Comparison of ENCODE assay signal across 8 cellular contexts in the genomic region with DNA sequence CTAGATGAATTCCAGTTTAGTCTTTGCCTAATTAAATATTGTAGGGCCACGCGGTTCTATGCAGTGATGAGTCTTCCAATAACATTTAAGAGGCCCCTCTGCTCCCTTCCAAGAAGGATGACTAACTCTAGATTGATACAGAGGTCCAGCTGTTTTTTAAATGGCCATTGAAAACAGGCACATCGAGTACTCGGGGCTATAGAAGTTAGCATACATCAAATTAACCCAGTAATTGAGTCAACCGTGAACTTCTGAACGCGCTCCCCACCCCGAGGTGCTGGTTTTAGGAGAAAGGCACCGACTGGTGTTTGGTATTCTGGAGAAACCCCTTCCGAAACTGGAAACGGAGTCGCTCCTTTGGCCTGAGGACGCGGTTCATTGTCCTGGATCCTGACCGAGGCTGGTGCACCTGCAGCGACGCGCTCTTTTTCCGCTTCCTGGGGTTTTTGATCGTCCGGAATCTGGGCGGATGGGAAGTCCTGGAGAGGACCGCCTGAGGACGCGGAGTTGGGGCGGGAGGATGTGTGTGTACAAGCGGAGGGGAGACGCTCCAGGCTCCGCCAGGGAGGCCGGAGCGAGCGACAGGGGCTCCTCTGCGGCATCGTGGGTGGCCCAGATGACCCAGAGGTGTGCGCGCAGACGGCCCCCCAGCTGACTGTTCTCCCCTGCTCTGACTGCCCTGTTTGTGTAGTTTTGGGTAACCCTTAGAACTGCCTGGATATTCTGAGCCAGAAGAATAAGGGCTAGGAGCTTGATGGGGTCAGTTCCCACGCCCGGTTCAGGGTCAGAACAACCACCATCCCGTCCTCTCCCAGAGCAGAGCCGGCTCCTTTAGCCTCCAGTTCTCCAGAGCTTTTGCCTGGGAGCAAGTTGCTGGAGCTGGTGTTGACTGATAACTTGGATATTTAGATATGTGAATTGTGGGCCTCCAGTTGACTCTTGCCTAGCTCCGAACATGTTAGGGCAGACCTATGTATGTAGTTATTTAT. TPM values are rescaled to one million over a fixed set of nuclear protein-coding genes. Genes with fewer than 3 reads are reported as not detected.
DNase-seq lines count a peak whose midpoint lies in the region; ATAC-seq and TF ChIP-seq lines count a peak whose summit lies in the region.

No MANE protein-coding gene starts in this region.

- peak overlapping the region; percentile 49 for H3K27ac ChIP-seq in mesodermal cell (ENCODE audit: low read depth, low read length, severe bottlenecking)

- no peaks in the 10 kb centered on the region for H3K9me3 ChIP-seq in mesodermal cell (ENCODE audit: control insufficient read depth, low read length)

- peak; percentile 42 for ATAC-seq in activated CD8-positive, alpha-beta T cell treated with anti-CD3 and anti-CD28 coated beads, Interleukin-2, amount 10 ng/mL, durations not matched to agents 7 days and 5 days

- H3K4me3 Mint-ChIP-seq in activated CD8-positive, alpha-beta T cell treated with anti-CD3 and anti-CD28 coated beads, Interleukin-2, amount 10 ng/mL, durations not matched to agents 7 days and 5 days: peak overlapping the region; percentile 92
- peak overlapping the region; percentile 94 for H3K4me3 Mint-ChIP-seq in endothelial cell (ENCODE audit: unreplicated experiment)

- H3K27ac Mint-ChIP-seq in activated CD8-positive, alpha-beta T cell treated with anti-CD3 and anti-CD28 coated beads, Interleukin-2, amount 10 ng/mL, durations not matched to agents 7 days and 5 days: peak overlapping the region; percentile 70
- H3K27ac Mint-ChIP-seq in endothelial cell (ENCODE audit: unreplicated experiment): peak overlapping the region; percentile 70

- H3K27me3 Mint-ChIP-seq in activated CD8-positive, alpha-beta T cell treated with anti-CD3 and anti-CD28 coated beads, Interleukin-2, amount 10 ng/mL, durations not matched to agents 7 days and 5 days (ENCODE audit: low read depth): peaks cover 2% of the 10 kb centered on the region
- peaks cover 4% of the 10 kb centered on the region for H3K27me3 Mint-ChIP-seq in endothelial cell (ENCODE audit: unreplicated experiment)

- H3K9me3 Mint-ChIP-seq in activated CD8-positive, alpha-beta T cell treated with anti-CD3 and anti-CD28 coated beads, Interleukin-2, amount 10 ng/mL, durations not matched to agents 7 days and 5 days (ENCODE audit: insufficient read depth): no peaks in the 10 kb centered on the region
- H3K9me3 Mint-ChIP-seq in endothelial cell (ENCODE audit: unreplicated experiment): no peaks in the 10 kb centered on the region

- DNase-seq in GM03348 (ENCODE audit: low spot score) (peak; percentile 26), HFF-Myc (ENCODE audit: extremely low read depth, low read depth) (no peak), NCI-H1694 (lab: John Stamatoyannopoulos, UW) (peak; percentile 21), endothelial cell (ENCODE audit: low spot score) (peak; percentile 77), NCI-H2107 treated with DMSO at 0.1 percent for 48 hours (lab: John Stamatoyannopoulos, UW; ENCODE audit: unreplicated experiment) (no peak)
- DNase-seq in activated CD8-positive, alpha-beta T cell treated with anti-CD3 and anti-CD28 coated beads, Interleukin-2, amount 10 ng/mL, durations not matched to agents 7 days and 5 days: peak; percentile 58
- DNase-seq in stimulated activated CD8-positive, alpha-beta memory T cell treated with anti-CD3 and anti-CD28 coated beads, Interleukin-15, amount 100 ng/mL, for 48 hours (ENCODE audit: low read depth in 2 of 2): peak; percentile 14 to 19

- WGBS in mesodermal cell (ENCODE audit: insufficient coverage in 2 of 2), 2 experiments: 44% methylated on average over 34 to 37 of the region's 42 CpGs

- POLR2A ChIA-PET in activated CD8-positive, alpha-beta T cell treated with anti-CD3 and anti-CD28 coated beads, Interleukin-2, amount 10 ng/mL, durations not matched to agents 7 days and 5 days (lab: Charles Lee): no interaction called here

- peak overlapping the region; percentile 40 for H3K4me3 ChIP-seq in HFF-Myc (replicated peaks; ENCODE audit: low read depth, low read length)
- peak overlapping the region; percentile 52 for H3K4me3 ChIP-seq in mesodermal cell (ENCODE audit: extremely low read depth, insufficient read depth, low read length, poor library complexity, severe bottlenecking)

- TF ChIP-seq CTCF in HFF-Myc (IDR thresholded peaks at IDR 0.05; ENCODE audit: low read depth, low read length, missing control alignments): no peak
- no peak for TF ChIP-seq CTCF in endothelial cell (IDR thresholded peaks at IDR 0.05; ENCODE audit: unreplicated experiment)

- CTCF ChIA-PET in activated CD8-positive, alpha-beta T cell treated with anti-CD3 and anti-CD28 coated beads, Interleukin-2, amount 10 ng/mL, durations not matched to agents 7 days and 5 days (lab: Charles Lee): interaction anchor here (1.2 to 6.5 kb wide), 5 partner anchors 14 to 134 kb away, joined by 3 to 30 read pairs (median 7); partner anchors contain the start of gene STK31

- no peaks in the 10 kb centered on the region for H3K36me3 ChIP-seq in mesodermal cell (ENCODE audit: control insufficient read depth, insufficient read depth, low read length)

- peaks cover 11% of the 10 kb centered on the region for H3K4me1 Mint-ChIP-seq in activated CD8-positive, alpha-beta T cell treated with anti-CD3 and anti-CD28 coated beads, Interleukin-2, amount 10 ng/mL, durations not matched to agents 7 days and 5 days (ENCODE audit: low read depth)
- H3K4me1 Mint-ChIP-seq in endothelial cell (ENCODE audit: unreplicated experiment): peaks cover 2% of the 10 kb centered on the region

- H3K4me1 ChIP-seq in mesodermal cell (ENCODE audit: control insufficient read depth, insufficient read depth, low read length, poor library complexity, severe bottlenecking): peaks cover 3% of the 10 kb centered on the region

- no peaks in the 10 kb centered on the region for H3K36me3 Mint-ChIP-seq in activated CD8-positive, alpha-beta T cell treated with anti-CD3 and anti-CD28 coated beads, Interleukin-2, amount 10 ng/mL, durations not matched to agents 7 days and 5 days (ENCODE audit: low read depth)
- no peaks in the 10 kb centered on the region for H3K36me3 Mint-ChIP-seq in endothelial cell (ENCODE audit: low read depth, unreplicated experiment)

RNA-seq across cellular contexts. Expression of gene FAM221A, which starts 0.7 kb away (rescaled TPM):
- 1 to 10 TPM; 4.7 to 5.4 TPM for total RNA-seq in activated CD8-positive, alpha-beta T cell treated with anti-CD3 and anti-CD28 coated beads, Interleukin-2, amount 10 ng/mL, durations not matched to agents 7 days and 5 days
- total RNA-seq in endothelial cell (ENCODE audit: unreplicated experiment): 7.3 TPM
- polyA plus RNA-seq in mesodermal cell (2013, experiment 1 of 2): 2.0 TPM
- 3.0 TPM for polyA plus RNA-seq in mesodermal cell (2013, experiment 2 of 2)

RNA-seq across cellular contexts. Expression of gene STK31, which starts 29.3 kb away (rescaled TPM):
- under 1 TPM in 1 of 2 experiments, not detected in 1; 0.16 TPM for total RNA-seq in activated CD8-positive, alpha-beta T cell treated with anti-CD3 and anti-CD28 coated beads, Interleukin-2, amount 10 ng/mL, durations not matched to agents 7 days and 5 days
- total RNA-seq in endothelial cell (ENCODE audit: unreplicated experiment): 0.33 TPM
- polyA plus RNA-seq in mesodermal cell (2013, experiment 1 of 2): 0.15 TPM
- 0.40 TPM for polyA plus RNA-seq in mesodermal cell (2013, experiment 2 of 2)

Comparison
In these comparisons a context has a peak if more than half of its experiments do, and no peak if none do; other contexts are left out.
1. DNase-seq: peak in GM03348 (single experiment), NCI-H1694 (single experiment), activated CD8-positive, alpha-beta T cell treated with anti-CD3 and anti-CD28 coated beads, Interleukin-2, amount 10 ng/mL, durations not matched to agents 7 days and 5 days (single experiment), endothelial cell (single experiment) and stimulated activated CD8-positive, alpha-beta memory T cell treated with anti-CD3 and anti-CD28 coated beads, Interleukin-15, amount 100 ng/mL, for 48 hours (2 of 2); none in HFF-Myc (single experiment) and NCI-H2107 treated with DMSO at 0.1 percent for 48 hours (single experiment).